Comparison of ENCODE assay signal across 8 cellular contexts in genomic region chr10:24483701-24484100, GRCh38.
A peak's percentile ranks its signal among the peaks of the same experiment; 100 is the strongest.
DNase-seq lines count a peak whose midpoint lies in the region; ATAC-seq and TF ChIP-seq lines count a peak whose summit lies in the region.

No MANE protein-coding gene starts in this region.

- DNase-seq in left cardiac atrium (peak; percentile 31), Right ventricle myocardium inferior (ENCODE audit: missing footprints) (no peak), SJSA1 (ENCODE audit: low read depth in 1 of 2, low spot score in 2 of 2) (peak; percentile 15 to 50), fibroblast of lung (ENCODE audit: low read depth in 2 of 2) (peak; percentile 56 to 70), immature natural killer cell (no peak), GM10266 (ENCODE audit: extremely low spot score) (no peak)
- no peak for DNase-seq in stimulated activated naive CD8-positive, alpha-beta T cell treated with anti-CD3 and anti-CD28 coated beads, Interleukin-15, Interleukin-2, amounts not matched to agents 100 U/mL and 50 U/mL, for 24 hours

- H4K20me1 ChIP-seq in fibroblast of lung (ENCODE audit: control insufficient read depth, extremely low read depth, insufficient read depth, low read length): no peaks in the 10 kb centered on the region

- H3K36me3 ChIP-seq in SJSA1: peaks cover 3% of the 10 kb centered on the region; the same call in 1 of the 2 replicates
- H3K36me3 ChIP-seq in fibroblast of lung (ENCODE audit: control insufficient read depth, insufficient read depth, low read length): no peaks in the 10 kb centered on the region

- no peaks in the 10 kb centered on the region for H3K79me2 ChIP-seq in fibroblast of lung (ENCODE audit: control insufficient read depth, insufficient read depth, low read length)

- H3K4me1 ChIP-seq in SJSA1 (replicated peaks) (peaks cover 5% of the 10 kb centered on the region; the same call in 1 of the 2 replicates), fibroblast of lung (ENCODE audit: control insufficient read depth, extremely low read depth, insufficient read depth, low read length) (no peaks in the 10 kb centered on the region)

- no peak overlapping the region for H3K4me3 Mint-ChIP-seq in immature natural killer cell

- no peaks in the 10 kb centered on the region for H3K9me3 ChIP-seq in SJSA1 (replicated peaks)
- no peaks in the 10 kb centered on the region for H3K9me3 ChIP-seq in fibroblast of lung (ENCODE audit: control insufficient read depth, insufficient read depth, low read depth, low read length)

- no peak overlapping the region for H3K4me2 ChIP-seq in fibroblast of lung (ENCODE audit: extremely low read depth, insufficient read depth, low read length)

- peaks cover 0 to 6% (median 0%) of the 10 kb centered on the region in 3 donors for H3K27me3 Mint-ChIP-seq in immature natural killer cell (ENCODE audit: low read depth in 3 of 3)

- ATAC-seq in left cardiac atrium: peak; percentile 46 to 95
- no peak for ATAC-seq in Right ventricle myocardium inferior
- peak; percentile 71 for ATAC-seq in HG03139 (IDR thresholded peaks at IDR 0.05; ENCODE audit: unreplicated experiment)
- ATAC-seq in stimulated activated naive CD8-positive, alpha-beta T cell treated with anti-CD3 and anti-CD28 coated beads, Interleukin-15, Interleukin-2, amounts not matched to agents 100 U/mL and 50 U/mL, for 24 hours: peak; percentile 81

- TF ChIP-seq CTCF in fibroblast of lung (conservative IDR thresholded peaks at IDR 0.05 in 1 of 2, IDR thresholded peaks at IDR 0.05 in 1 of 2; ENCODE audit: low read depth in 1 of 2, low read length in 2 of 2) (no peak), GM10266 (IDR thresholded peaks at IDR 0.05; ENCODE audit: control insufficient read depth, insufficient read depth, low read depth, missing control alignments) (no peak)

- H3K27ac ChIP-seq in SJSA1: no peak overlapping the region
- H3K27ac ChIP-seq in fibroblast of lung (ENCODE audit: insufficient read depth, low read length): no peak overlapping the region

- no peaks in the 10 kb centered on the region for H3K36me3 Mint-ChIP-seq in immature natural killer cell

- no peaks in the 10 kb centered on the region for H3K4me1 Mint-ChIP-seq in immature natural killer cell

- intact Hi-C loops in left cardiac atrium (cut with DNase I) (no loop called here), Right ventricle myocardium inferior (cut with DNase I) (no loop called here)

- no peaks in the 10 kb centered on the region for H3K9me3 Mint-ChIP-seq in immature natural killer cell

- H2AFZ ChIP-seq in fibroblast of lung (ENCODE audit: low read length): no peak overlapping the region

- no peaks in the 10 kb centered on the region for H3K27me3 ChIP-seq in SJSA1 (replicated peaks)
- H3K27me3 ChIP-seq in fibroblast of lung (ENCODE audit: control insufficient read depth, insufficient read depth, low read length): no peaks in the 10 kb centered on the region

- H3K9ac ChIP-seq in fibroblast of lung (ENCODE audit: insufficient read depth, low read length): no peak overlapping the region

- no peak overlapping the region for H3K4me3 ChIP-seq in SJSA1
- no peak overlapping the region for H3K4me3 ChIP-seq in fibroblast of lung (replicated peaks in 1 of 4; ENCODE audit: control extremely low read depth in 1 of 4, insufficient read depth in 1 of 4, low read depth in 3 of 4, low read length in 4 of 4)

- no peak overlapping the region for H3K27ac Mint-ChIP-seq in immature natural killer cell

Comparison
In these comparisons a context has a peak if more than half of its experiments do, and no peak if none do; other contexts are left out.
1. DNase-seq: peak in left cardiac atrium (single experiment), SJSA1 (2 of 2) and fibroblast of lung (2 of 2); none in Right ventricle myocardium inferior (single experiment), stimulated activated naive CD8-positive, alpha-beta T cell treated with anti-CD3 and anti-CD28 coated beads, Interleukin-15, Interleukin-2, amounts not matched to agents 100 U/mL and 50 U/mL, for 24 hours (single experiment), immature natural killer cell (0 of 3) and GM10266 (single experiment).